In genomic region chr12:51171884-51172514, GRCh38 we compare ENCODE assay signal across 8 cellular contexts. TPM values are rescaled to one million over a fixed set of nuclear protein-coding genes. Genes with fewer than 3 reads are reported as not detected.
DNase-seq lines count a peak whose midpoint lies in the region; ATAC-seq, FAIRE-seq and TF ChIP-seq lines count a peak whose summit lies in the region.

No MANE protein-coding gene starts in this region.

- H3K9me3 ChIP-seq in HepG2 (ENCODE audit: low read length) (no peaks in the 10 kb centered on the region), vagina (no peaks in the 10 kb centered on the region)

- TF ChIP-seq RAD21 in HepG2 (CRISPR knock-in tag; IDR thresholded peaks at IDR 0.05) = no peak

- BruUV-seq in HepG2 (replicated peaks; lab: Mats Ljungman, UMichigan) = no TSS peak

- H3K27me3 ChIP-seq in HepG2 (ENCODE audit: control insufficient read depth in 1 of 2, insufficient read depth in 2 of 2, low read length in 2 of 2) = no peaks in the 10 kb centered on the region
- H3K27me3 ChIP-seq in vagina = no peaks in the 10 kb centered on the region

- ATAC-seq in GM21381 (IDR thresholded peaks at IDR 0.05; ENCODE audit: unreplicated experiment) (peak; percentile 11), HepG2 (peak; percentile 76)

- peak overlapping the region; percentile 1 for H2AFZ ChIP-seq in HepG2 (ENCODE audit: low read length)

- no peaks in the 10 kb centered on the region for H4K20me1 ChIP-seq in HepG2 (ENCODE audit: insufficient read depth, low read length)

- peaks cover 26% of the 10 kb centered on the region for H3K4me1 ChIP-seq in HepG2 (ENCODE audit: insufficient read depth, low read length)
- H3K4me1 ChIP-seq in vagina = peaks cover 21% of the 10 kb centered on the region

- POLR2A ChIA-PET in HepG2 (lab: Yijun Ruan, JAX) (interaction anchor here (1.3 to 2.2 kb wide), 5 partner anchors 10 to 97 kb away, joined by 3 to 13 read pairs (median 10); partner anchors contain the start of genes DAZAP2 and POU6F1), HEK293T (lab: Yijun Ruan, JAX) (interaction anchor here (0.7 to 1.5 kb wide), 5 partner anchors 12 to 90 kb away, joined by 3 to 5 read pairs (median 3); partner anchors contain the start of genes CSRNP2 and POU6F1)

- TF ChIP-seq CTCF in NB4 (IDR thresholded peaks at IDR 0.05; ENCODE audit: low read depth, low read length) = no peak
- no peak for TF ChIP-seq CTCF in cardiac fibroblast (IDR thresholded peaks at IDR 0.05; ENCODE audit: low read depth, low read length)
- TF ChIP-seq CTCF in HepG2 (CRISPR knock-in tag; IDR thresholded peaks at IDR 0.05) = no peak
- TF ChIP-seq CTCF in vagina (IDR thresholded peaks at IDR 0.05) = no peak

- CTCF ChIA-PET in HepG2 (lab: Yijun Ruan, JAX; ENCODE audit: low intra/inter-chr PET ratio, low total read pairs) = no interaction called here
- CTCF ChIA-PET in HEK293T (lab: Yijun Ruan, JAX) = no interaction called here

- H3K27ac ChIP-seq in HepG2 (ENCODE audit: extremely low read length, insufficient read depth, low read length) = peak overlapping the region; percentile 99
- H3K27ac ChIP-seq in vagina = peak overlapping the region; percentile 97

- DNase-seq in CD1c-positive myeloid dendritic cell (ENCODE audit: extremely low spot score) = peak; percentile 69
- DNase-seq in NB4 (ENCODE audit: low read depth) = peak; percentile 54
- peak; percentile 26 to 43 for DNase-seq in cardiac fibroblast (ENCODE audit: low read depth in 2 of 2)
- DNase-seq in HepG2 (ENCODE audit: low spot score) = peak; percentile 16
- no peak for DNase-seq in vagina (ENCODE audit: extremely low spot score in 2 of 2)
- no peak for DNase-seq in HEK293T (ENCODE audit: extremely low spot score)
- no peak for DNase-seq in NCI-H1105 (lab: John Stamatoyannopoulos, UW)

- TF ChIP-seq POLR2A in NB4 (IDR thresholded peaks at IDR 0.05; ENCODE audit: extremely low read depth, insufficient read length) = no peak
- no peak for TF ChIP-seq POLR2A in HepG2 (IDR thresholded peaks at IDR 0.05; ENCODE audit: insufficient read depth in 1 of 2, low read depth in 2 of 2, low read length in 2 of 2)
- TF ChIP-seq POLR2A in vagina (IDR thresholded peaks at IDR 0.05) = no peak

- in situ Hi-C loops in HepG2 (cut with HindIII; ENCODE audit: extremely low pct_ligation_motif_present, low pct_unique_long_range_greater_than_20kb) = no loop called here

- WGBS in HepG2 (ENCODE audit: low lambda C conversion rate) = under 1% methylated on average over 12 of the region's 16 CpGs

- no peaks in the 10 kb centered on the region for H3K36me3 ChIP-seq in HepG2 (replicated peaks in 1 of 2; ENCODE audit: control insufficient read depth in 1 of 2, insufficient read depth in 2 of 2, low read length in 2 of 2)
- H3K36me3 ChIP-seq in vagina = no peaks in the 10 kb centered on the region

- FAIRE-seq in HepG2 (lab: Jason Lieb, UNC) = no peak

- peaks cover 34% of the 10 kb centered on the region for H3K79me2 ChIP-seq in HepG2 (ENCODE audit: insufficient read depth, low read length)

- intact Hi-C loops in HepG2 (cut with micrococcal nuclease; ENCODE audit: unreplicated experiment) (loop anchor here (2.0 kb wide), 1 partner anchor 47 kb away; the partner anchor contains the start of gene POU6F1), vagina (cut with DNase I) (loop anchor here (2.0 kb wide), 1 partner anchor 45 kb away; no protein-coding TSS in a partner anchor)

- peak overlapping the region; percentile 87 for H3K4me3 ChIP-seq in NB4 (ENCODE audit: low read depth, low read length)
- H3K4me3 ChIP-seq in cardiac fibroblast (replicated peaks in 1 of 2; ENCODE audit: low read depth in 2 of 2, low read length in 2 of 2) = peak overlapping the region; percentile 77 to 84
- H3K4me3 ChIP-seq in HepG2 (replicated peaks in 1 of 3; ENCODE audit: insufficient read depth in 1 of 3, low read depth in 2 of 3, low read length in 3 of 3) = peak overlapping the region; percentile 59 to 96 (median 94)
- peak overlapping the region; percentile 79 to 91 for H3K4me3 ChIP-seq in vagina

- H3K9ac ChIP-seq in HepG2 (ENCODE audit: insufficient read depth, low read depth, low read length) = peak overlapping the region; percentile 95

- H3K4me2 ChIP-seq in HepG2 (ENCODE audit: low read depth, low read length) = peak overlapping the region; percentile 83

- TF ChIP-seq EP300 in HepG2 (IDR thresholded peaks at IDR 0.05; ENCODE audit: low read depth in 2 of 2, low read length in 2 of 2) (no peak), HepG2 (CRISPR knock-in tag; IDR thresholded peaks at IDR 0.05; ENCODE audit: borderline replicate concordance) (no peak)

TF ChIP-seq in HepG2, 621 proteins besides CTCF, POLR2A, EP300 and RAD21 (continues in another document):
- TF ChIP-seq, protein P1, sequence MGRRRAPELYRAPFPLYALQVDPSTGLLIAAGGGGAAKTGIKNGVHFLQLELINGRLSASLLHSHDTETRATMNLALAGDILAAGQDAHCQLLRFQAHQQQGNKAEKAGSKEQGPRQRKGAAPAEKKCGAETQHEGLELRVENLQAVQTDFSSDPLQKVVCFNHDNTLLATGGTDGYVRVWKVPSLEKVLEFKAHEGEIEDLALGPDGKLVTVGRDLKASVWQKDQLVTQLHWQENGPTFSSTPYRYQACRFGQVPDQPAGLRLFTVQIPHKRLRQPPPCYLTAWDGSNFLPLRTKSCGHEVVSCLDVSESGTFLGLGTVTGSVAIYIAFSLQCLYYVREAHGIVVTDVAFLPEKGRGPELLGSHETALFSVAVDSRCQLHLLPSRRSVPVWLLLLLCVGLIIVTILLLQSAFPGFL (CRISPR knock-in tag; IDR thresholded peaks at IDR 0.05) = no peak

TF ChIP-seq in HEK293T, 16 proteins besides CTCF, POLR2A, EP300 and RAD21 (continues in another document):
- TF ChIP-seq ARNT (IDR thresholded peaks at IDR 0.05) = no peak
- TF ChIP-seq ELF4 (IDR thresholded peaks at IDR 0.05) = no peak
- TF ChIP-seq SP1 (IDR thresholded peaks at IDR 0.05) = no peak
- TF ChIP-seq SUZ12 (IDR thresholded peaks at IDR 0.05) = no peak
- TF ChIP-seq, protein P2, sequence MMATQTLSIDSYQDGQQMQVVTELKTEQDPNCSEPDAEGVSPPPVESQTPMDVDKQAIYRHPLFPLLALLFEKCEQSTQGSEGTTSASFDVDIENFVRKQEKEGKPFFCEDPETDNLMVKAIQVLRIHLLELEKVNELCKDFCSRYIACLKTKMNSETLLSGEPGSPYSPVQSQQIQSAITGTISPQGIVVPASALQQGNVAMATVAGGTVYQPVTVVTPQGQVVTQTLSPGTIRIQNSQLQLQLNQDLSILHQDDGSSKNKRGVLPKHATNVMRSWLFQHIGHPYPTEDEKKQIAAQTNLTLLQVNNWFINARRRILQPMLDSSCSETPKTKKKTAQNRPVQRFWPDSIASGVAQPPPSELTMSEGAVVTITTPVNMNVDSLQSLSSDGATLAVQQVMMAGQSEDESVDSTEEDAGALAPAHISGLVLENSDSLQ (IDR thresholded peaks at IDR 0.05) = no peak
- TF ChIP-seq NFRKB (IDR thresholded peaks at IDR 0.05) = no peak

RNA-seq across cellular contexts. Expression of gene TFCP2, which starts 0.9 kb away (rescaled TPM):
- total RNA-seq in HepG2 (2016; rRNA removed; fragmentation: Illumina TruSeq; extraction: Trizol) = 10.0 and 17.4 TPM in 2 replicates
- 3.0 and 4.3 TPM in 2 replicates for total RNA-seq in HepG2 (2016; cell fraction: cytosol; rRNA removed; fragmentation: Illumina TruSeq; extraction: Trizol; ENCODE audit: low read depth)
- 9.8 and 15.5 TPM in 2 replicates for total RNA-seq in HepG2 (2016; cell fraction: insoluble cytoplasmic fraction; rRNA removed; fragmentation: Illumina TruSeq; extraction: Trizol)
- total RNA-seq in HepG2 (2016; cell fraction: membrane; rRNA removed; fragmentation: Illumina TruSeq; extraction: Trizol) = 5.3 and 5.4 TPM in 2 replicates
- total RNA-seq in HepG2 (2016; cell fraction: nucleus; rRNA removed; fragmentation: Illumina TruSeq; extraction: Trizol) = 8.8 and 11.1 TPM in 2 replicates
- 5.7 and 7.6 TPM in 2 replicates for polyA plus RNA-seq in HepG2 (2011; rRNA removed)
- polyA plus RNA-seq in HepG2 (2011; cell fraction: cytosol; rRNA removed) = 3.4 and 5.0 TPM in 2 replicates
- polyA plus RNA-seq in HepG2 (2011; cell fraction: nucleus; rRNA removed) = 3.2 and 4.1 TPM in 2 replicates
- polyA plus RNA-seq in HepG2 (2012) = 9.7 and 12.0 TPM in 2 replicates
- polyA plus RNA-seq in HepG2 (2016; cell fraction: cytosol; fragmentation: Illumina TruSeq; extraction: Trizol; ENCODE audit: low read depth) = 1.1 and 1.2 TPM in 2 replicates
- 27.1 and 28.3 TPM in 2 replicates for polyA plus RNA-seq in HepG2 (2016; cell fraction: insoluble cytoplasmic fraction; fragmentation: Illumina TruSeq; extraction: Trizol; ENCODE audit: low read depth)
- polyA plus RNA-seq in HepG2 (2016; cell fraction: membrane; fragmentation: Illumina TruSeq; extraction: Trizol; ENCODE audit: low read depth) = 5.2 and 5.6 TPM in 2 replicates
- 17.1 and 17.2 TPM in 2 replicates for polyA plus RNA-seq in HepG2 (2016; cell fraction: nucleus; fragmentation: Illumina TruSeq; extraction: Trizol; ENCODE audit: insufficient read depth, low read depth)
- 3.8 and 10.5 TPM in 2 replicates for polyA minus RNA-seq in HepG2 (2011; rRNA and poly(A)+ RNA removed; ENCODE audit: low replicate concordance)
- polyA minus RNA-seq in HepG2 (2011; cell fraction: cytosol; rRNA and poly(A)+ RNA removed) = 4.2 and 4.7 TPM in 2 replicates
- 7.3 and 8.1 TPM in 2 replicates for polyA minus RNA-seq in HepG2 (2011; cell fraction: nucleus; rRNA and poly(A)+ RNA removed)
- total RNA-seq in vagina = 15.5 TPM

RNA-seq across cellular contexts. Expression of gene POU6F1, which starts 45.9 kb away (rescaled TPM):
- 0.41 and 0.51 TPM in 2 replicates for total RNA-seq in HepG2 (2016; rRNA removed; fragmentation: Illumina TruSeq; extraction: Trizol)
- total RNA-seq in HepG2 (2016; cell fraction: cytosol; rRNA removed; fragmentation: Illumina TruSeq; extraction: Trizol; ENCODE audit: low read depth) = 0.10 TPM in 1 of 2 replicates, not detected in the other
- 0.63 TPM in 1 of 2 replicates, not detected in the other for total RNA-seq in HepG2 (2016; cell fraction: insoluble cytoplasmic fraction; rRNA removed; fragmentation: Illumina TruSeq; extraction: Trizol)
- 0.45 and 0.59 TPM in 2 replicates for total RNA-seq in HepG2 (2016; cell fraction: membrane; rRNA removed; fragmentation: Illumina TruSeq; extraction: Trizol)
- 0.34 and 0.47 TPM in 2 replicates for total RNA-seq in HepG2 (2016; cell fraction: nucleus; rRNA removed; fragmentation: Illumina TruSeq; extraction: Trizol)
- polyA plus RNA-seq in HepG2 (2011; rRNA removed) = 0.48 and 1.4 TPM in 2 replicates
- polyA plus RNA-seq in HepG2 (2011; cell fraction: cytosol; rRNA removed) = 0.23 and 0.44 TPM in 2 replicates
- 1.5 and 1.8 TPM in 2 replicates for polyA plus RNA-seq in HepG2 (2011; cell fraction: nucleus; rRNA removed)
- polyA plus RNA-seq in HepG2 (2012) = 0.42 and 0.75 TPM in 2 replicates
- polyA plus RNA-seq in HepG2 (2016; cell fraction: cytosol; fragmentation: Illumina TruSeq; extraction: Trizol; ENCODE audit: low read depth) = 0.07 and 0.41 TPM in 2 replicates
- polyA plus RNA-seq in HepG2 (2016; cell fraction: insoluble cytoplasmic fraction; fragmentation: Illumina TruSeq; extraction: Trizol; ENCODE audit: low read depth) = 0.44 and 0.77 TPM in 2 replicates
- 0.98 and 1.3 TPM in 2 replicates for polyA plus RNA-seq in HepG2 (2016; cell fraction: membrane; fragmentation: Illumina TruSeq; extraction: Trizol; ENCODE audit: low read depth)
- polyA plus RNA-seq in HepG2 (2016; cell fraction: nucleus; fragmentation: Illumina TruSeq; extraction: Trizol; ENCODE audit: insufficient read depth, low read depth) = 0.45 and 1.2 TPM in 2 replicates
- polyA minus RNA-seq in HepG2 (2011; rRNA and poly(A)+ RNA removed; ENCODE audit: low replicate concordance) = 0.22 and 7.6 TPM in 2 replicates
- not detected in 2 replicates for polyA minus RNA-seq in HepG2 (2011; cell fraction: cytosol; rRNA and poly(A)+ RNA removed)
- polyA minus RNA-seq in HepG2 (2011; cell fraction: nucleus; rRNA and poly(A)+ RNA removed) = 0.52 and 1.5 TPM in 2 replicates
- 16.5 TPM for total RNA-seq in vagina

Comparison
In these comparisons a context has a peak if more than half of its experiments do, and no peak if none do; other contexts are left out.
1. DNase-seq: peak in CD1c-positive myeloid dendritic cell (single experiment), NB4 (single experiment), cardiac fibroblast (2 of 2) and HepG2 (single experiment); none in vagina (0 of 2), HEK293T (single experiment) and NCI-H1105 (single experiment).
2. RNA of gene POU6F1, which starts 45.9 kb away (total RNA-seq): 16.5 TPM in vagina (single experiment); 0.10 to 0.63 TPM in HepG2; every median in the first group is over 10 times any median in the second.
3. Peak in every context shown above with its lines, with median percentiles within 50 percentile points of each other: H3K4me3 ChIP-seq.